Comparison of ENCODE assay signal across 8 cellular contexts in genomic region chr12:48787791-48788521, GRCh38. TPM values are rescaled to one million over a fixed set of nuclear protein-coding genes. Genes with fewer than 3 reads are reported as not detected.
DNase-seq lines count a peak whose midpoint lies in the region; ATAC-seq and TF ChIP-seq lines count a peak whose summit lies in the region.

No MANE protein-coding gene starts in this region.

- no peaks in the 10 kb centered on the region for H3K27me3 ChIP-seq in smooth muscle cell (ENCODE audit: low read depth)
- no peaks in the 10 kb centered on the region for H3K27me3 ChIP-seq in Karpas-422 (ENCODE audit: low read length)

- no peak overlapping the region for H3K4me3 Mint-ChIP-seq in activated CD8-positive, alpha-beta memory T cell treated with anti-CD3 and anti-CD28 coated beads, Interleukin-2, amount 10 ng/mL, durations not matched to agents 7 days and 5 days

- H3K4me3 ChIP-seq in HEK293 (ENCODE audit: low read depth, low read length) (peak overlapping the region; percentile 77), astrocyte of the cerebellum (ENCODE audit: low read depth, low read length) (peak overlapping the region; percentile 79), iPS-18c (ENCODE audit: insufficient read depth, low read depth, low read length) (peak overlapping the region; percentile 73), smooth muscle cell (peak overlapping the region; percentile 96), Karpas-422 (ENCODE audit: low read length) (no peak overlapping the region)

- TF ChIP-seq CTCF in HEK293 (tag by site-specific recombination; IDR thresholded peaks at IDR 0.05) = no peak
- TF ChIP-seq CTCF in astrocyte of the cerebellum (IDR thresholded peaks at IDR 0.05; ENCODE audit: low read depth, low read length, missing control alignments) = no peak
- no peak for TF ChIP-seq CTCF in smooth muscle cell (IDR thresholded peaks at IDR 0.05; ENCODE audit: borderline replicate concordance, insufficient read depth, poor library complexity, severe bottlenecking)

- H3K79me2 ChIP-seq in smooth muscle cell (ENCODE audit: low read depth) (peaks cover 45% of the 10 kb centered on the region), Karpas-422 (ENCODE audit: low read length) (no peaks in the 10 kb centered on the region)

- peaks cover 4% of the 10 kb centered on the region for H3K4me1 Mint-ChIP-seq in activated CD8-positive, alpha-beta memory T cell treated with anti-CD3 and anti-CD28 coated beads, Interleukin-2, amount 10 ng/mL, durations not matched to agents 7 days and 5 days

- no peaks in the 10 kb centered on the region for H3F3A ChIP-seq in smooth muscle cell (ENCODE audit: low read depth)

- H3K4me2 ChIP-seq in smooth muscle cell (peak overlapping the region; percentile 97), Karpas-422 (ENCODE audit: low read depth, low read length, poor library complexity, severe bottlenecking) (no peak overlapping the region)

- POLR2A ChIA-PET in HEK293 (lab: Yijun Ruan, JAX) = interaction anchor here (1.1 kb wide), 1 partner anchor 28 kb away, joined by 3 read pairs; no protein-coding TSS in a partner anchor

- ATAC-seq in activated CD8-positive, alpha-beta memory T cell treated with anti-CD3 and anti-CD28 coated beads, Interleukin-2, amount 10 ng/mL, durations not matched to agents 7 days and 5 days = no peak
- no peak for ATAC-seq in GM21447 (IDR thresholded peaks at IDR 0.05; ENCODE audit: unreplicated experiment)

- H3K4me1 ChIP-seq in HEK293 (ENCODE audit: control insufficient read depth, insufficient read depth, low read length) = peaks cover 6% of the 10 kb centered on the region
- peaks cover 21% of the 10 kb centered on the region for H3K4me1 ChIP-seq in smooth muscle cell (ENCODE audit: low read depth)
- H3K4me1 ChIP-seq in Karpas-422 (ENCODE audit: low read length) = no peaks in the 10 kb centered on the region

- H4K20me1 ChIP-seq in smooth muscle cell (ENCODE audit: low read depth) = peaks cover 48% of the 10 kb centered on the region
- no peaks in the 10 kb centered on the region for H4K20me1 ChIP-seq in Karpas-422 (ENCODE audit: insufficient read depth, low read depth, low read length)

- H2AFZ ChIP-seq in smooth muscle cell (ENCODE audit: low read depth) (peak overlapping the region; percentile 86), Karpas-422 (ENCODE audit: low read length) (no peak overlapping the region)

- in situ Hi-C loops in astrocyte of the cerebellum (cut with HindIII; ENCODE audit: low sequenced_read_pairs) = no loop called here

- H3K36me3 ChIP-seq in HEK293 (ENCODE audit: control insufficient read depth in 2 of 2, insufficient read depth in 1 of 2, low read length in 2 of 2) (peaks cover 0 to 6% of the 10 kb centered on the region in 2 experiments; a peak in 2 of 3 replicates), smooth muscle cell (ENCODE audit: low read depth) (no peaks in the 10 kb centered on the region), Karpas-422 (ENCODE audit: insufficient read depth, low read length) (no peaks in the 10 kb centered on the region)

- no peak overlapping the region for H3K27ac Mint-ChIP-seq in activated CD8-positive, alpha-beta memory T cell treated with anti-CD3 and anti-CD28 coated beads, Interleukin-2, amount 10 ng/mL, durations not matched to agents 7 days and 5 days

- H3K36me3 Mint-ChIP-seq in activated CD8-positive, alpha-beta memory T cell treated with anti-CD3 and anti-CD28 coated beads, Interleukin-2, amount 10 ng/mL, durations not matched to agents 7 days and 5 days = no peaks in the 10 kb centered on the region

- 22% methylated on average over 10 of the region's 11 CpGs for WGBS in smooth muscle cell (ENCODE audit: low lambda C conversion rate)

- H3K27me3 Mint-ChIP-seq in activated CD8-positive, alpha-beta memory T cell treated with anti-CD3 and anti-CD28 coated beads, Interleukin-2, amount 10 ng/mL, durations not matched to agents 7 days and 5 days = peaks cover 55% of the 10 kb centered on the region

- CTCF ChIA-PET in HEK293 (lab: Yijun Ruan, JAX) = interaction anchor here (1.4 to 2.1 kb wide), 2 partner anchors 27 to 35 kb away, joined by 3 to 12 read pairs; no protein-coding TSS in a partner anchor
- CTCF ChIA-PET in activated CD8-positive, alpha-beta memory T cell treated with anti-CD3 and anti-CD28 coated beads, Interleukin-2, amount 10 ng/mL, durations not matched to agents 7 days and 5 days (lab: Charles Lee) = interaction anchor here (0.6 to 0.7 kb wide), 3 partner anchors 9 to 1193 kb away, joined by 3 to 5 read pairs (median 4); no protein-coding TSS in a partner anchor

- no peaks in the 10 kb centered on the region for H3K9me3 Mint-ChIP-seq in activated CD8-positive, alpha-beta memory T cell treated with anti-CD3 and anti-CD28 coated beads, Interleukin-2, amount 10 ng/mL, durations not matched to agents 7 days and 5 days (ENCODE audit: low read depth)

- no peaks in the 10 kb centered on the region for H3K9me3 ChIP-seq in HEK293 (ENCODE audit: control insufficient read depth, insufficient read depth, low read depth, low read length)
- peaks cover 2% of the 10 kb centered on the region for H3K9me3 ChIP-seq in iPS-18c (ENCODE audit: control insufficient read depth, insufficient read depth, low read length)
- no peaks in the 10 kb centered on the region for H3K9me3 ChIP-seq in smooth muscle cell (replicated peaks; ENCODE audit: low read depth)
- no peaks in the 10 kb centered on the region for H3K9me3 ChIP-seq in Karpas-422 (ENCODE audit: low read length)

- H3K27ac ChIP-seq in HEK293 (ENCODE audit: extremely low read depth, low read depth, low read length) = peak overlapping the region; percentile 82
- no peak overlapping the region for H3K27ac ChIP-seq in smooth muscle cell (ENCODE audit: low read depth)
- no peak overlapping the region for H3K27ac ChIP-seq in Karpas-422 (ENCODE audit: low read length)

- H3K9ac ChIP-seq in smooth muscle cell (ENCODE audit: low read depth) = peak overlapping the region; percentile 71
- H3K9ac ChIP-seq in Karpas-422 (ENCODE audit: low read length) = no peak overlapping the region

- H3K9me2 ChIP-seq in Karpas-422 (replicated peaks; ENCODE audit: insufficient read depth, low read length) = no peaks in the 10 kb centered on the region

- DNase-seq in astrocyte of the cerebellum (ENCODE audit: low read depth) (no peak), smooth muscle cell (lab: John Stamatoyannopoulos, UW; ENCODE audit: unreplicated experiment) (no peak), Karpas-422 (no peak), NCI-H187 (lab: John Stamatoyannopoulos, UW) (no peak)
- no peak for DNase-seq in activated CD8-positive, alpha-beta memory T cell treated with anti-CD3 and anti-CD28 coated beads, Interleukin-2, amount 10 ng/mL, durations not matched to agents 7 days and 5 days

TF ChIP-seq in HEK293, 187 proteins besides CTCF, POLR2A, EP300 and RAD21 (continues in another document):
- TF ChIP-seq ZNF692 (tag by site-specific recombination; IDR thresholded peaks at IDR 0.05) = peak; percentile 87
- no peak for TF ChIP-seq PBX3 (CRISPR knock-in tag; IDR thresholded peaks at IDR 0.05)
- TF ChIP-seq ZNF416 (tag by site-specific recombination; IDR thresholded peaks at IDR 0.05) = no peak
- peak; percentile 29; the same call in 1 of the 2 replicates for TF ChIP-seq GLIS1 (tag by site-specific recombination; IDR thresholded peaks at IDR 0.05)
- peak; percentile 53 for TF ChIP-seq ZNF335 (tag by site-specific recombination; conservative IDR thresholded peaks at IDR 0.05)
- TF ChIP-seq SP3 (tag by site-specific recombination; IDR thresholded peaks at IDR 0.05) = peak; percentile 28; the same call in 1 of the 2 replicates
- TF ChIP-seq SP7 (tag by site-specific recombination; IDR thresholded peaks at IDR 0.05) = no peak
- no peak for TF ChIP-seq ZBTB6 (tag by site-specific recombination; IDR thresholded peaks at IDR 0.05)
- TF ChIP-seq ZFP69B (tag by site-specific recombination; IDR thresholded peaks at IDR 0.05) = peak; percentile 62; the same call in 1 of the 2 replicates

RNA-seq across cellular contexts. Expression of gene ADCY6, which starts 0.9 kb away (rescaled TPM):
- total RNA-seq in smooth muscle cell = 23.4 and 31.0 TPM in 2 replicates
- polyA plus RNA-seq in smooth muscle cell = 18.8 and 21.5 TPM in 2 replicates
- not detected in 2 replicates for total RNA-seq in Karpas-422 (2014; rRNA removed; shearing (Covaris generic); ENCODE audit: low replicate concordance)
- total RNA-seq in activated CD8-positive, alpha-beta memory T cell treated with anti-CD3 and anti-CD28 coated beads, Interleukin-2, amount 10 ng/mL, durations not matched to agents 7 days and 5 days = under 1 TPM; 0.15 to 0.42 TPM

RNA-seq across cellular contexts. Expression of gene CACNB3, which starts 30.3 kb away (rescaled TPM):
- 16.7 and 18.5 TPM in 2 replicates for total RNA-seq in smooth muscle cell
- 21.7 and 33.4 TPM in 2 replicates for polyA plus RNA-seq in smooth muscle cell
- 3.1 and 6.7 TPM in 2 replicates for total RNA-seq in Karpas-422 (2014; rRNA removed; shearing (Covaris generic); ENCODE audit: low replicate concordance)
- total RNA-seq in activated CD8-positive, alpha-beta memory T cell treated with anti-CD3 and anti-CD28 coated beads, Interleukin-2, amount 10 ng/mL, durations not matched to agents 7 days and 5 days = 10 to 100 TPM; 11.0 to 12.8 TPM

Comparison
In these comparisons a context has a peak if more than half of its experiments do, and no peak if none do; other contexts are left out.
1. RNA of gene ADCY6, which starts 0.9 kb away (total RNA-seq): 23.4 to 31.0 TPM in smooth muscle cell; 0.15 to 0.42 TPM in activated CD8-positive, alpha-beta memory T cell treated with anti-CD3 and anti-CD28 coated beads, Interleukin-2, amount 10 ng/mL, durations not matched to agents 7 days and 5 days and not detected in Karpas-422; every median in the first group is over 10 times any median in the second.